Comparison of ENCODE assay signal across 13 cellular contexts in genomic region chr16:76583466-76583865, GRCh38.
DNase-seq lines count a peak whose midpoint lies in the region; ATAC-seq and TF ChIP-seq lines count a peak whose summit lies in the region.
"Had no signal": no experiment of that assay in that cellular context is flagged by ENCODE, and none has a peak within 500 bp of the region (broad histone marks: within the 10 kb centered on the region; RNA-seq: fewer than 3 reads in every experiment).

No MANE protein-coding gene starts in this region.

- intact Hi-C loops in left cardiac atrium (cut with DNase I), result no loop called here

- ATAC-seq in left cardiac atrium (no peak), gastroesophageal sphincter (no peak), GM19328 (IDR thresholded peaks at IDR 0.05; ENCODE audit: unreplicated experiment) (no peak)
- ATAC-seq: activated CD8-positive, alpha-beta memory T cell treated with anti-CD3 and anti-CD28 coated beads, Interleukin-2, amount 10 ng/mL, durations not matched to agents 7 days and 5 days; upper lobe of right lung had no signal

- DNase-seq in DMS 273 treated with DMSO at 0.1 percent for 48 hours (lab: John Stamatoyannopoulos, UW) (peak; percentile 94), NCI-H2029 (lab: John Stamatoyannopoulos, UW) (peak; percentile 35), SHP77 treated with DMSO at 0.1 percent for 48 hours (lab: John Stamatoyannopoulos, UW) (peak; percentile 82), left cardiac atrium (peak; percentile 31), NCI-H526 treated with DMSO at 0.1 percent for 48 hours (lab: John Stamatoyannopoulos, UW) (no peak)
- DNase-seq in stimulated activated naive CD4-positive, alpha-beta T cell (lab: John Stamatoyannopoulos, UW), result no peak
- DNase-seq: activated CD8-positive, alpha-beta memory T cell treated with anti-CD3 and anti-CD28 coated beads, Interleukin-2, amount 10 ng/mL, durations not matched to agents 7 days and 5 days; foreskin fibroblast; NCI-H526; T-helper 2 cell; upper lobe of right lung had no signal

- no peaks in the 10 kb centered on the region for H3K27me3 ChIP-seq in gastroesophageal sphincter
- H3K27me3 ChIP-seq: upper lobe of right lung had no signal

- no peaks in the 10 kb centered on the region for H3K36me3 ChIP-seq in gastroesophageal sphincter
- H3K36me3 ChIP-seq: upper lobe of right lung had no signal

- H3K9me3 ChIP-seq in gastroesophageal sphincter, result no peaks in the 10 kb centered on the region
- H3K9me3 ChIP-seq: upper lobe of right lung had no signal

- TF ChIP-seq EP300 in gastroesophageal sphincter (IDR thresholded peaks at IDR 0.05), result no peak

- no peak for TF ChIP-seq CTCF in gastroesophageal sphincter (IDR thresholded peaks at IDR 0.05)

- no peak overlapping the region for H3K27ac ChIP-seq in gastroesophageal sphincter
- H3K27ac ChIP-seq: upper lobe of right lung had no signal

- no peaks in the 10 kb centered on the region for H3K4me1 ChIP-seq in gastroesophageal sphincter
- H3K4me1 ChIP-seq: upper lobe of right lung had no signal

- H3K4me3 ChIP-seq in gastroesophageal sphincter, result no peak overlapping the region
- H3K4me3 ChIP-seq: upper lobe of right lung had no signal

- no peak for TF ChIP-seq POLR2A in gastroesophageal sphincter (IDR thresholded peaks at IDR 0.05)

- 15 to 58% methylated on average over 4 to 6 of the region's 6 CpGs for WGBS in gastroesophageal sphincter (ENCODE audit: low coverage in 1 of 2), 2 donors

Comparison
In these comparisons a context has a peak if more than half of its experiments do, and no peak if none do; other contexts are left out.
1. DNase-seq: peak in DMS 273 treated with DMSO at 0.1 percent for 48 hours (single experiment), NCI-H2029 (single experiment), SHP77 treated with DMSO at 0.1 percent for 48 hours (single experiment) and left cardiac atrium (single experiment); none in stimulated activated naive CD4-positive, alpha-beta T cell (0 of 6) and NCI-H526 treated with DMSO at 0.1 percent for 48 hours (single experiment).